In genomic region chr4:141636077-141636770, GRCh38 we compare ENCODE assay signal across 1 cellular context.
A peak's percentile ranks its signal among the peaks of the same experiment; 100 is the strongest.
TF ChIP-seq lines count a peak whose summit lies in the region.

A gene with protein sequence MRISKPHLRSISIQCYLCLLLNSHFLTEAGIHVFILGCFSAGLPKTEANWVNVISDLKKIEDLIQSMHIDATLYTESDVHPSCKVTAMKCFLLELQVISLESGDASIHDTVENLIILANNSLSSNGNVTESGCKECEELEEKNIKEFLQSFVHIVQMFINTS (plus strand): TSS chr4:141636583. CDS start chr4:141719465, 82,882 bp downstream.

TF ChIP-seq in HepG2, 621 proteins besides CTCF, POLR2A, EP300 and RAD21 (continued from another document):
- TF ChIP-seq UBTF (CRISPR knock-in tag; IDR thresholded peaks at IDR 0.05): 0 out of 2 replicates have a peak, but pooled peaks have one; percentile 16
- no peak for TF ChIP-seq BRCA1 (CRISPR knock-in tag; IDR thresholded peaks at IDR 0.05)
- 0 out of 2 replicates have a peak, but pooled peaks have one; percentile 35 for TF ChIP-seq KMT2B (CRISPR knock-in tag; IDR thresholded peaks at IDR 0.05)
- no peak for TF ChIP-seq ISL2 (CRISPR knock-in tag; IDR thresholded peaks at IDR 0.05)
- TF ChIP-seq, protein P1, sequence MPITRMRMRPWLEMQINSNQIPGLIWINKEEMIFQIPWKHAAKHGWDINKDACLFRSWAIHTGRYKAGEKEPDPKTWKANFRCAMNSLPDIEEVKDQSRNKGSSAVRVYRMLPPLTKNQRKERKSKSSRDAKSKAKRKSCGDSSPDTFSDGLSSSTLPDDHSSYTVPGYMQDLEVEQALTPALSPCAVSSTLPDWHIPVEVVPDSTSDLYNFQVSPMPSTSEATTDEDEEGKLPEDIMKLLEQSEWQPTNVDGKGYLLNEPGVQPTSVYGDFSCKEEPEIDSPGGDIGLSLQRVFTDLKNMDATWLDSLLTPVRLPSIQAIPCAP (CRISPR knock-in tag; IDR thresholded peaks at IDR 0.05; ENCODE audit: low read depth): 0 out of 2 replicates have a peak, but pooled peaks have one; percentile 22
- TF ChIP-seq GABPB1 (CRISPR knock-in tag; IDR thresholded peaks at IDR 0.05): peak; percentile 40; the same call in 1 of the 2 replicates
- no peak for TF ChIP-seq ZNF790 (CRISPR knock-in tag; IDR thresholded peaks at IDR 0.05; ENCODE audit: borderline replicate concordance)
- TF ChIP-seq, protein P2, sequence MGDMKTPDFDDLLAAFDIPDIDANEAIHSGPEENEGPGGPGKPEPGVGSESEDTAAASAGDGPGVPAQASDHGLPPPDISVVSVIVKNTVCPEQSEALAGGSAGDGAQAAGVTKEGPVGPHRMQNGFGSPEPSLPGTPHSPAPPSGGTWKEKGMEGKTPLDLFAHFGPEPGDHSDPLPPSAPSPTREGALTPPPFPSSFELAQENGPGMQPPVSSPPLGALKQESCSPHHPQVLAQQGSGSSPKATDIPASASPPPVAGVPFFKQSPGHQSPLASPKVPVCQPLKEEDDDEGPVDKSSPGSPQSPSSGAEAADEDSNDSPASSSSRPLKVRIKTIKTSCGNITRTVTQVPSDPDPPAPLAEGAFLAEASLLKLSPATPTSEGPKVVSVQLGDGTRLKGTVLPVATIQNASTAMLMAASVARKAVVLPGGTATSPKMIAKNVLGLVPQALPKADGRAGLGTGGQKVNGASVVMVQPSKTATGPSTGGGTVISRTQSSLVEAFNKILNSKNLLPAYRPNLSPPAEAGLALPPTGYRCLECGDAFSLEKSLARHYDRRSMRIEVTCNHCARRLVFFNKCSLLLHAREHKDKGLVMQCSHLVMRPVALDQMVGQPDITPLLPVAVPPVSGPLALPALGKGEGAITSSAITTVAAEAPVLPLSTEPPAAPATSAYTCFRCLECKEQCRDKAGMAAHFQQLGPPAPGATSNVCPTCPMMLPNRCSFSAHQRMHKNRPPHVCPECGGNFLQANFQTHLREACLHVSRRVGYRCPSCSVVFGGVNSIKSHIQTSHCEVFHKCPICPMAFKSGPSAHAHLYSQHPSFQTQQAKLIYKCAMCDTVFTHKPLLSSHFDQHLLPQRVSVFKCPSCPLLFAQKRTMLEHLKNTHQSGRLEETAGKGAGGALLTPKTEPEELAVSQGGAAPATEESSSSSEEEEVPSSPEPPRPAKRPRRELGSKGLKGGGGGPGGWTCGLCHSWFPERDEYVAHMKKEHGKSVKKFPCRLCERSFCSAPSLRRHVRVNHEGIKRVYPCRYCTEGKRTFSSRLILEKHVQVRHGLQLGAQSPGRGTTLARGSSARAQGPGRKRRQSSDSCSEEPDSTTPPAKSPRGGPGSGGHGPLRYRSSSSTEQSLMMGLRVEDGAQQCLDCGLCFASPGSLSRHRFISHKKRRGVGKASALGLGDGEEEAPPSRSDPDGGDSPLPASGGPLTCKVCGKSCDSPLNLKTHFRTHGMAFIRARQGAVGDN (CRISPR knock-in tag; IDR thresholded peaks at IDR 0.05): peak; percentile 38; the same call in 1 of the 2 replicates
- 0 out of 2 replicates have a peak, but pooled peaks have one; percentile 14 for TF ChIP-seq POGK (CRISPR knock-in tag; conservative IDR thresholded peaks at IDR 0.05)
- TF ChIP-seq ZNF501 (CRISPR knock-in tag; IDR thresholded peaks at IDR 0.05): 0 out of 2 replicates have a peak, but pooled peaks have one; percentile 32
TF ChIP-seq in HepG2: peak in this region for 8.
